ENCODE assay signal across 17 cellular contexts in genomic region chr5:7190727-7191126, GRCh38.
DNase-seq lines count a peak whose midpoint lies in the region; ATAC-seq and TF ChIP-seq lines count a peak whose summit lies in the region.
"Had no signal": no experiment of that assay in that cellular context is flagged by ENCODE, and none has a peak within 500 bp of the region (broad histone marks: within the 10 kb centered on the region; RNA-seq: fewer than 3 reads in every experiment).

No MANE protein-coding gene starts in this region.

- H3K4me3 Mint-ChIP-seq in mesothelial cell of epicardium: no peak overlapping the region

- peak overlapping the region; percentile 79 for H3K27ac ChIP-seq in VCaP
- H3K27ac ChIP-seq: Peyer's patch had no signal

- no peak for TF ChIP-seq CTCF in VCaP (conservative IDR thresholded peaks at IDR 0.05)
- TF ChIP-seq CTCF in mesothelial cell of epicardium (IDR thresholded peaks at IDR 0.05; ENCODE audit: unreplicated experiment): no peak

- H3K27me3 Mint-ChIP-seq in mesothelial cell of epicardium (ENCODE audit: low read depth): peaks cover 9% of the 10 kb centered on the region

- H3K27ac Mint-ChIP-seq in mesothelial cell of epicardium: peak overlapping the region; percentile 13

- peaks cover 14% of the 10 kb centered on the region for H3K4me1 Mint-ChIP-seq in mesothelial cell of epicardium

- ATAC-seq in stimulated activated naive CD8-positive, alpha-beta T cell treated with anti-CD3 and anti-CD28 coated beads, Interleukin-15, Interleukin-2, amounts not matched to agents 100 U/mL and 50 U/mL, for 24 hours: no peak
- ATAC-seq: GM12878 had no signal

- DNase-seq in DMS79 treated with DMSO at 0.1 percent for 48 hours (lab: John Stamatoyannopoulos, UW): peak; percentile 89
- DNase-seq in NCI-H1105 (lab: John Stamatoyannopoulos, UW): peak; percentile 46
- no peak for DNase-seq in mesothelial cell of epicardium (ENCODE audit: low spot score in 2 of 2, unreplicated experiment in 2 of 2)
- DNase-seq in effector CD4-positive, alpha-beta T cell: no peak
- DNase-seq in activated gamma-delta T cell treated with Interleukin-2 at 50 U/mL for 16 hours: no peak
- no peak for DNase-seq in stimulated activated naive CD8-positive, alpha-beta T cell treated with anti-CD3 and anti-CD28 coated beads, Interleukin-15, Interleukin-2, amounts not matched to agents 100 U/mL and 50 U/mL, for 24 hours
- DNase-seq: BE2C, Kasumi-1, MG63, NCI-H146, NCI-H2029, NCI-H2171 treated with DMSO at 0.1 percent for 48 hours, NCI-H510A, NCI-H774, Peyer's patch had no signal

- H3K9me3 Mint-ChIP-seq in mesothelial cell of epicardium: no peaks in the 10 kb centered on the region

- no peaks in the 10 kb centered on the region for H3K36me3 Mint-ChIP-seq in mesothelial cell of epicardium

Comparison
In these comparisons a context has a peak if more than half of its experiments do, and no peak if none do; other contexts are left out.
1. DNase-seq: peak in DMS79 treated with DMSO at 0.1 percent for 48 hours (single experiment) and NCI-H1105 (single experiment); none in mesothelial cell of epicardium (0 of 2), effector CD4-positive, alpha-beta T cell (single experiment), activated gamma-delta T cell treated with Interleukin-2 at 50 U/mL for 16 hours (single experiment) and stimulated activated naive CD8-positive, alpha-beta T cell treated with anti-CD3 and anti-CD28 coated beads, Interleukin-15, Interleukin-2, amounts not matched to agents 100 U/mL and 50 U/mL, for 24 hours (single experiment).